13 cellular contexts compared by ENCODE assay signal in genomic region chr2:17901246-17901645, GRCh38. TPM values are rescaled to one million over a fixed set of nuclear protein-coding genes. Genes with fewer than 3 reads are reported as not detected.
DNase-seq lines count a peak whose midpoint lies in the region; ATAC-seq, FAIRE-seq and TF ChIP-seq lines count a peak whose summit lies in the region.
"Had no signal": no experiment of that assay in that cellular context is flagged by ENCODE, and none has a peak within 500 bp of the region (broad histone marks: within the 10 kb centered on the region; RNA-seq: fewer than 3 reads in every experiment).

No MANE protein-coding gene starts in this region.

- peak; percentile 38; the same call in 1 of the 2 replicates for ATAC-seq in HCT116
- ATAC-seq in left colon: peak; percentile 26
- no peak for ATAC-seq in HG03095 (IDR thresholded peaks at IDR 0.05; ENCODE audit: unreplicated experiment)
- ATAC-seq: activated naive CD4-positive, alpha-beta T cell treated with anti-CD3 and anti-CD28 coated beads, Interleukin-2, amount 50 U/mL, for 72 hours; pancreas; stimulated activated naive CD8-positive, alpha-beta T cell treated with anti-CD3 and anti-CD28 coated beads, Interleukin-15, Interleukin-2, amounts not matched to agents 100 U/mL and 50 U/mL, for 24 hours had no signal

- H3K9ac ChIP-seq in HCT116 (ENCODE audit: low read length): no peak overlapping the region

- H3K9me3 Mint-ChIP-seq in activated T-helper 2 cell treated with anti-CD3 and anti-CD28 coated beads, Interferon-gamma antibody, Interleukin-2, Interleukin-4, amounts not matched to agents 10 μg/mL and 5 μg/mL and 100 μg/mL, durations not matched to agents 14 hours and 24 hours and 36 hours: no peaks in the 10 kb centered on the region
- H3K9me3 Mint-ChIP-seq: dendritic cell treated with granulocyte-macrophage colony-stimulating factor and Interleukin-4, amounts not matched to agents 40 ng/mL and 50 ng/mL, for 4 days had no signal

- CTCF ChIA-PET in HCT116 (lab: Charles Lee): interaction anchor here (0.8 kb wide), 1 partner anchor 10 kb away, joined by 3 read pairs; no protein-coding TSS in a partner anchor

- POLR2A ChIA-PET in HCT116 (lab: Charles Lee): no interaction called here

- no peak for TF ChIP-seq CTCF in HCT116 (IDR thresholded peaks at IDR 0.05 in 2 of 3, conservative IDR thresholded peaks at IDR 0.05 in 1 of 3; ENCODE audit: borderline replicate concordance in 1 of 3, insufficient read depth in 1 of 3, low read depth in 2 of 3, low read length in 2 of 3)

- H3K36me3 ChIP-seq in HCT116 (ENCODE audit: control insufficient read depth in 1 of 2, insufficient read depth in 2 of 2, low read length in 2 of 2): no peaks in the 10 kb centered on the region
- H3K36me3 ChIP-seq: pancreas had no signal

- no peak overlapping the region for H3K4me3 ChIP-seq in HCT116 (replicated peaks in 1 of 2; ENCODE audit: low read depth in 1 of 2, low read length in 2 of 2)
- H3K4me3 ChIP-seq: pancreas had no signal

- H3K79me2 ChIP-seq in HCT116 (ENCODE audit: insufficient read depth, low read length): no peaks in the 10 kb centered on the region

- H3K27ac ChIP-seq in HCT116 (ENCODE audit: low read depth, low read length): no peak overlapping the region
- H3K27ac ChIP-seq: pancreas had no signal

- H3K9me3 ChIP-seq in HCT116 (ENCODE audit: control insufficient read depth in 1 of 2, insufficient read depth in 1 of 2, low read depth in 1 of 2, low read length in 2 of 2): no peaks in the 10 kb centered on the region
- H3K9me3 ChIP-seq: pancreas had no signal

- intact Hi-C loops in HCT116 (cut with micrococcal nuclease) (no loop called here), left colon (cut with DNase I, micrococcal nuclease) (no loop called here)
- intact Hi-C loops in activated T-helper 2 cell treated with anti-CD3 and anti-CD28 coated beads, Interferon-gamma antibody, Interleukin-2, Interleukin-4, amounts not matched to agents 10 μg/mL and 5 μg/mL and 100 μg/mL, durations not matched to agents 14 hours and 24 hours and 36 hours (cut with micrococcal nuclease): no loop called here

- H3K27ac Mint-ChIP-seq in activated T-helper 2 cell treated with anti-CD3 and anti-CD28 coated beads, Interferon-gamma antibody, Interleukin-2, Interleukin-4, amounts not matched to agents 10 μg/mL and 5 μg/mL and 100 μg/mL, durations not matched to agents 14 hours and 24 hours and 36 hours: no peak overlapping the region
- H3K27ac Mint-ChIP-seq: activated naive CD4-positive, alpha-beta T cell treated with anti-CD3 and anti-CD28 coated beads, Interleukin-2, amount 50 U/mL, for 72 hours; dendritic cell treated with granulocyte-macrophage colony-stimulating factor and Interleukin-4, amounts not matched to agents 40 ng/mL and 50 ng/mL, for 4 days had no signal

- H3K9me2 ChIP-seq in HCT116 (ENCODE audit: insufficient read depth): no peaks in the 10 kb centered on the region

- peaks cover 1% of the 10 kb centered on the region for H3K27me3 Mint-ChIP-seq in activated T-helper 2 cell treated with anti-CD3 and anti-CD28 coated beads, Interferon-gamma antibody, Interleukin-2, Interleukin-4, amounts not matched to agents 10 μg/mL and 5 μg/mL and 100 μg/mL, durations not matched to agents 14 hours and 24 hours and 36 hours (ENCODE audit: low read depth)
- H3K27me3 Mint-ChIP-seq: dendritic cell treated with granulocyte-macrophage colony-stimulating factor and Interleukin-4, amounts not matched to agents 40 ng/mL and 50 ng/mL, for 4 days had no signal

- RAD21 ChIA-PET in HCT116 (lab: Charles Lee; ENCODE audit: low non-redundant PET in 1 of 2, low total read pairs in 2 of 2, uncharacterized antibody in 2 of 2, unreplicated experiment in 2 of 2): no interaction called here

- H4K20me1 ChIP-seq in HCT116 (ENCODE audit: insufficient read depth): no peaks in the 10 kb centered on the region

- BruUV-seq in HCT116 (replicated peaks; lab: Mats Ljungman, UMichigan): no TSS peak

- H3K27me3 ChIP-seq in HCT116 (ENCODE audit: insufficient read depth, low read length): no peaks in the 10 kb centered on the region
- H3K27me3 ChIP-seq: pancreas had no signal

- H3K4me1 ChIP-seq in HCT116 (ENCODE audit: control insufficient read depth in 1 of 2, insufficient read depth in 2 of 2, low read length in 2 of 2): peaks cover 0 to 14% of the 10 kb centered on the region in 2 experiments; a peak in 2 of 4 replicates
- H3K4me1 ChIP-seq: pancreas had no signal

- H3K4me2 ChIP-seq in HCT116 (ENCODE audit: low read length): no peak overlapping the region

- no peak for TF ChIP-seq POLR2A in HCT116 (IDR thresholded peaks at IDR 0.05; ENCODE audit: borderline replicate concordance, extremely low read depth, insufficient read depth, insufficient read length)

- FAIRE-seq in RCC 7860 (lab: Jason Lieb, UNC): peak; percentile 28
- FAIRE-seq: pancreas had no signal

- H3K36me3 Mint-ChIP-seq in activated T-helper 2 cell treated with anti-CD3 and anti-CD28 coated beads, Interferon-gamma antibody, Interleukin-2, Interleukin-4, amounts not matched to agents 10 μg/mL and 5 μg/mL and 100 μg/mL, durations not matched to agents 14 hours and 24 hours and 36 hours (ENCODE audit: low read depth): no peaks in the 10 kb centered on the region
- H3K36me3 Mint-ChIP-seq: activated naive CD4-positive, alpha-beta T cell treated with anti-CD3 and anti-CD28 coated beads, Interleukin-2, amount 50 U/mL, for 72 hours had no signal

- TF ChIP-seq RAD21 in HCT116 (IDR thresholded peaks at IDR 0.05; ENCODE audit: low read depth): no peak

- no peaks in the 10 kb centered on the region for H3K4me1 Mint-ChIP-seq in activated T-helper 2 cell treated with anti-CD3 and anti-CD28 coated beads, Interferon-gamma antibody, Interleukin-2, Interleukin-4, amounts not matched to agents 10 μg/mL and 5 μg/mL and 100 μg/mL, durations not matched to agents 14 hours and 24 hours and 36 hours (ENCODE audit: low read depth)

- no peak overlapping the region for H2AFZ ChIP-seq in HCT116 (ENCODE audit: low read depth, low read length, poor library complexity, severe bottlenecking)

- no peak overlapping the region for H3K4me3 Mint-ChIP-seq in activated T-helper 2 cell treated with anti-CD3 and anti-CD28 coated beads, Interferon-gamma antibody, Interleukin-2, Interleukin-4, amounts not matched to agents 10 μg/mL and 5 μg/mL and 100 μg/mL, durations not matched to agents 14 hours and 24 hours and 36 hours (ENCODE audit: low read depth)
- H3K4me3 Mint-ChIP-seq: dendritic cell treated with granulocyte-macrophage colony-stimulating factor and Interleukin-4, amounts not matched to agents 40 ng/mL and 50 ng/mL, for 4 days had no signal

- DNase-seq in HCT116 (ENCODE audit: low read depth, low spot score) (no peak), NCI-H1694 (lab: John Stamatoyannopoulos, UW) (peak; percentile 73), RCC 7860 (ENCODE audit: low spot score) (peak; percentile 32), left colon (peak in 1 of 2 donors; percentile 42), NOMO-1 treated with DMSO at 0.1 percent for 48 hours (lab: John Stamatoyannopoulos, UW; ENCODE audit: unreplicated experiment) (no peak)
- no peak for DNase-seq in activated T-helper 2 cell treated with anti-CD3 and anti-CD28 coated beads, Interferon-gamma antibody, Interleukin-2, Interleukin-4, amounts not matched to agents 10 μg/mL and 5 μg/mL and 100 μg/mL, durations not matched to agents 14 hours and 24 hours and 36 hours (ENCODE audit: low spot score)
- DNase-seq: activated CD4-positive, alpha-beta T cell treated with anti-CD3 and anti-CD28 coated beads, Interleukin-2, amount 50 U/mL, for 1 hour; stimulated activated CD4-positive, alpha-beta T cell treated with anti-CD3 and anti-CD28 coated beads, Interleukin-2, amount 100 ng/mL, for 24 hours; stimulated activated naive CD8-positive, alpha-beta T cell treated with anti-CD3 and anti-CD28 coated beads, Interleukin-15, Interleukin-2, amounts not matched to agents 100 U/mL and 50 U/mL, for 24 hours had no signal

TF ChIP-seq in HCT116, 20 proteins besides CTCF, POLR2A, EP300 and RAD21 (continues in another document):
- TF ChIP-seq FOSL1 (IDR thresholded peaks at IDR 0.05; ENCODE audit: low read depth) (no peak), SIN3A (IDR thresholded peaks at IDR 0.05; ENCODE audit: low read depth) (no peak), YY1 (IDR thresholded peaks at IDR 0.05; ENCODE audit: extremely low read depth, insufficient replicate concordance, low read depth, low read length) (no peak), SP1 (IDR thresholded peaks at IDR 0.05; ENCODE audit: low read depth) (no peak), POLR2AphosphoS5 (IDR thresholded peaks at IDR 0.05; ENCODE audit: low read depth, low read length) (no peak), CEBPB (IDR thresholded peaks at IDR 0.05; ENCODE audit: low read depth) (no peak), SRF (IDR thresholded peaks at IDR 0.05; ENCODE audit: low read depth) (no peak), ELF1 (IDR thresholded peaks at IDR 0.05; ENCODE audit: borderline replicate concordance, low read depth) (no peak), EGR1 (IDR thresholded peaks at IDR 0.05; ENCODE audit: low read depth) (no peak)

RNA-seq across cellular contexts. Expression of gene KCNS3, which starts 22.8 kb away (rescaled TPM):
- total RNA-seq in HCT116 (2021; ENCODE audit: unreplicated experiment) (5.2 TPM), left colon (10 to 100 TPM; 19.0 to 21.2 TPM)
- 2.5 and 3.9 TPM in 2 replicates for polyA plus RNA-seq in HCT116 (2012)
- total RNA-seq in activated T-helper 2 cell treated with anti-CD3 and anti-CD28 coated beads, Interferon-gamma antibody, Interleukin-2, Interleukin-4, amounts not matched to agents 10 μg/mL and 5 μg/mL and 100 μg/mL, durations not matched to agents 14 hours and 24 hours and 36 hours: 0.16 and 0.48 TPM in 2 replicates
- total RNA-seq: activated naive CD4-positive, alpha-beta T cell treated with anti-CD3 and anti-CD28 coated beads, Interleukin-2, amount 50 U/mL, for 72 hours had no signal

Comparison
In these comparisons a context has a peak if more than half of its experiments do, and no peak if none do; other contexts are left out.
1. DNase-seq: peak in NCI-H1694 (single experiment) and RCC 7860 (single experiment); none in HCT116 (single experiment), NOMO-1 treated with DMSO at 0.1 percent for 48 hours (single experiment) and activated T-helper 2 cell treated with anti-CD3 and anti-CD28 coated beads, Interferon-gamma antibody, Interleukin-2, Interleukin-4, amounts not matched to agents 10 μg/mL and 5 μg/mL and 100 μg/mL, durations not matched to agents 14 hours and 24 hours and 36 hours (single experiment).